3 cellular contexts compared by ENCODE assay signal in the genomic region with DNA sequence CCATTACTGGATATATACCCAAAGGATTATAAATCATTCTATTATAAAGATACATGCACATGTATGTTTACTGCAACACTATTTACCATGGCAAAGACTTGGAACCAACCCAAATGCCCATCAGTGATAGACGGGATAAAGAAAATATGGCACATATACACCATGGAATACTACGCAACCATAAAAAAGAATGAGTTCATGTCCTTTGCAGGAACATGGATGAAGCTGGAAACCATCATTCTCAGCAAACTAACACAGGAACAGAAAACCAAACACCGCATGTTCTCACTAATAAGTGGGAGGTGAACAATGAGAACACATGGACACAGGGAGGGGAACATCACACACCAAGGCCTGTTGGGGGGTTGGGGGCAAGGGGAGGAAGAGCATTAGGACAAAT. TPM values are rescaled to one million over a fixed set of nuclear protein-coding genes. Genes with fewer than 3 reads are reported as not detected.
DNase-seq lines count a peak whose midpoint lies in the region; FAIRE-seq and TF ChIP-seq lines count a peak whose summit lies in the region.
"Not testable (repeated sequence)": the region's sequence is repeated elsewhere in the genome, so short reads cannot be mapped to it uniquely, and the experiment has no call there.

No MANE protein-coding gene starts in this region.

- not testable (repeated sequence) for H3K27ac ChIP-seq in HEK293 (ENCODE audit: extremely low read depth, low read depth, low read length); astrocyte (ENCODE audit: low read depth, low read length)

- not testable (repeated sequence) for H3K9me3 Mint-ChIP-seq in astrocyte (ENCODE audit: unreplicated experiment); endothelial cell (ENCODE audit: unreplicated experiment)

- H3K36me3 Mint-ChIP-seq in astrocyte (ENCODE audit: low read depth, unreplicated experiment); endothelial cell (ENCODE audit: low read depth, unreplicated experiment): not testable (repeated sequence)

- not testable (repeated sequence) for FAIRE-seq in astrocyte (lab: Jason Lieb, UNC)

- H3K27me3 Mint-ChIP-seq in astrocyte (ENCODE audit: low read depth, unreplicated experiment); endothelial cell (ENCODE audit: unreplicated experiment): not testable (repeated sequence)

- H3K4me3 ChIP-seq in HEK293 (ENCODE audit: low read depth, low read length); astrocyte (ENCODE audit: insufficient read depth, low read depth, low read length): not testable (repeated sequence)

- not testable (repeated sequence) for H3K4me2 ChIP-seq in astrocyte (ENCODE audit: low read length)

- not testable (repeated sequence) for H3K27me3 ChIP-seq in astrocyte (ENCODE audit: insufficient read depth, low read length)

- H2AFZ ChIP-seq in astrocyte (ENCODE audit: low read depth, low read length) = not testable (repeated sequence)

- H3K9me3 ChIP-seq in HEK293 (ENCODE audit: control insufficient read depth, insufficient read depth, low read depth, low read length); astrocyte (ENCODE audit: insufficient read depth, low read depth, low read length): not testable (repeated sequence)

- DNase-seq in astrocyte (ENCODE audit: low read depth); endothelial cell (ENCODE audit: low spot score): not testable (repeated sequence)

- POLR2A ChIA-PET in HEK293 (lab: Yijun Ruan, JAX) = not testable (repeated sequence)

- not testable (repeated sequence) for TF ChIP-seq CTCF in HEK293 (tag by site-specific recombination; IDR thresholded peaks at IDR 0.05); astrocyte (IDR thresholded peaks at IDR 0.05; ENCODE audit: insufficient read depth, low read depth, low read length); endothelial cell (IDR thresholded peaks at IDR 0.05; ENCODE audit: unreplicated experiment)

- not testable (repeated sequence) for H3K79me2 ChIP-seq in astrocyte (ENCODE audit: insufficient read depth, low read length)

- H3K4me3 Mint-ChIP-seq in astrocyte (ENCODE audit: unreplicated experiment) = peak overlapping the region; percentile 64
- H3K4me3 Mint-ChIP-seq in endothelial cell (ENCODE audit: unreplicated experiment) = peak overlapping the region; percentile 56

- not testable (repeated sequence) for H3K4me1 Mint-ChIP-seq in astrocyte (ENCODE audit: low read depth, unreplicated experiment); endothelial cell (ENCODE audit: unreplicated experiment)

- CTCF ChIA-PET in HEK293 (lab: Yijun Ruan, JAX) = not testable (repeated sequence)

- H3K27ac Mint-ChIP-seq in astrocyte (ENCODE audit: unreplicated experiment); endothelial cell (ENCODE audit: unreplicated experiment): not testable (repeated sequence)

- not testable (repeated sequence) for H3K9ac ChIP-seq in astrocyte (ENCODE audit: low read length)

- H4K20me1 ChIP-seq in astrocyte (ENCODE audit: insufficient read depth, low read length) = not testable (repeated sequence)

- not testable (repeated sequence) for H3K4me1 ChIP-seq in HEK293 (ENCODE audit: control insufficient read depth, insufficient read depth, low read length); astrocyte (ENCODE audit: insufficient read depth, low read length)

- H3K36me3 ChIP-seq in HEK293 (ENCODE audit: control insufficient read depth in 2 of 2, insufficient read depth in 1 of 2, low read length in 2 of 2); astrocyte (ENCODE audit: insufficient read depth, low read length): not testable (repeated sequence)

TF ChIP-seq in HEK293, 187 proteins besides CTCF, POLR2A, EP300 and RAD21:
- peak; percentile 91 for TF ChIP-seq ZNF146 (tag by site-specific recombination; IDR thresholded peaks at IDR 0.05)

RNA-seq across cellular contexts. Expression of gene TM9SF2, which starts 9.5 kb away (rescaled TPM):
- 118 and 132 TPM in 2 replicates for total RNA-seq in astrocyte
- 128 TPM for total RNA-seq in endothelial cell (ENCODE audit: unreplicated experiment)
